ENCODE assay signal across 25 cellular contexts in the genomic region with DNA sequence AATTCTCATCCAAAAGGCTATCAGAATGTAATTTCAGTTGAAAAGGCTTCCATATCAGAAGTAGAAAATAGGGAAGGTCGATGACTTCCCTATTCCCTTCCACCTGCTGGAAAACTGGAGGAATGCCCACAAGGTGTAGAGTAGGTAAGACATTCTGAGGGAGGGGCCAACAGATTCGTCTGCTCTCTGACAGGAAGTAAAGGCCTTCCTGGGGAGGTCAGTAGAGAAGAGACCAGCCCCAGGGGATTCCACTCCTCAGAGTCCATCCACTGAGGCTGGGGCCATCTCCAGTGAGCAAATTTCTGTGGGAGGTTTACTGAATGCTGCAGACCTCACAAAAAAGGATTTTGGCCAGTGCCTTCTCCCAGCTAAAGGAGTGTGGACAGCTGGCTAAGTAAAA. TPM values are rescaled to one million over a fixed set of nuclear protein-coding genes. Genes with fewer than 3 reads are reported as not detected.
DNase-seq lines count a peak whose midpoint lies in the region; ATAC-seq and TF ChIP-seq lines count a peak whose summit lies in the region.
"Had no signal": no experiment of that assay in that cellular context is flagged by ENCODE, and none has a peak within 500 bp of the region (broad histone marks: within the 10 kb centered on the region; RNA-seq: fewer than 3 reads in every experiment).

No MANE protein-coding gene starts in this region.

- no peaks in the 10 kb centered on the region; the same call in 1 of the 2 replicates for H3K36me3 ChIP-seq in GM23338 (ENCODE audit: insufficient read depth)
- no peaks in the 10 kb centered on the region for H3K36me3 ChIP-seq in PC-9 (ENCODE audit: low read depth)
- H3K36me3 ChIP-seq in esophagus muscularis mucosa: no peaks in the 10 kb centered on the region
- no peaks in the 10 kb centered on the region for H3K36me3 ChIP-seq in neuron (ENCODE audit: insufficient read depth, low read length)
- H3K36me3 ChIP-seq in ascending aorta: no peaks in the 10 kb centered on the region
- H3K36me3 ChIP-seq: BE2C; BLaER1 treated with 17β-estradiol and CSF1 and Interleukin-3, amounts not matched to agents 10 nM and 100 nM; HAP-1 had no signal

- H3K4me3 Mint-ChIP-seq in GM23338: no peak overlapping the region
- H3K4me3 Mint-ChIP-seq in CD4-positive, alpha-beta T cell: no peak overlapping the region
- H3K4me3 Mint-ChIP-seq: CD14-positive monocyte; CD4-positive, alpha-beta memory T cell; HFFc6 had no signal

- no peaks in the 10 kb centered on the region for H3K9me2 ChIP-seq in GM23338 (ENCODE audit: insufficient read depth)
- no peaks in the 10 kb centered on the region for H3K9me2 ChIP-seq in PC-9 (ENCODE audit: insufficient read depth)

- H3K27me3 ChIP-seq in GM23338 (ENCODE audit: insufficient read depth): no peaks in the 10 kb centered on the region
- no peaks in the 10 kb centered on the region for H3K27me3 ChIP-seq in PC-9 (ENCODE audit: insufficient read depth, low read depth)
- no peaks in the 10 kb centered on the region for H3K27me3 ChIP-seq in esophagus muscularis mucosa
- no peaks in the 10 kb centered on the region for H3K27me3 ChIP-seq in neuron (ENCODE audit: insufficient read depth, low read length)
- no peaks in the 10 kb centered on the region for H3K27me3 ChIP-seq in CD4-positive, alpha-beta T cell (ENCODE audit: control insufficient read depth, insufficient read depth, low read length)
- H3K27me3 ChIP-seq in ascending aorta: no peaks in the 10 kb centered on the region
- H3K27me3 ChIP-seq: BE2C; BLaER1 treated with 17β-estradiol and CSF1 and Interleukin-3, amounts not matched to agents 10 nM and 100 nM had no signal

- H3K9me3 Mint-ChIP-seq in GM23338: no peaks in the 10 kb centered on the region
- no peaks in the 10 kb centered on the region for H3K9me3 Mint-ChIP-seq in CD4-positive, alpha-beta T cell
- H3K9me3 Mint-ChIP-seq: CD14-positive monocyte; CD4-positive, alpha-beta memory T cell; HFFc6 had no signal

- WGBS in esophagus muscularis mucosa: 51% methylated on average over 2 of the region's 2 CpGs

- H3K36me3 Mint-ChIP-seq in GM23338 (ENCODE audit: low read depth): no peaks in the 10 kb centered on the region
- no peaks in the 10 kb centered on the region for H3K36me3 Mint-ChIP-seq in CD4-positive, alpha-beta T cell (ENCODE audit: low read depth)
- H3K36me3 Mint-ChIP-seq: CD14-positive monocyte; CD4-positive, alpha-beta memory T cell had no signal

- H3K4me3 ChIP-seq in GM23338 (no peak overlapping the region), PC-9 (no peak overlapping the region), esophagus muscularis mucosa (no peak overlapping the region), neuron (ENCODE audit: low read length) (no peak overlapping the region), ascending aorta (no peak overlapping the region)
- H3K4me3 ChIP-seq: BLaER1 treated with 17β-estradiol and CSF1 and Interleukin-3, amounts not matched to agents 10 nM and 100 nM; HAP-1 had no signal

- H3F3A ChIP-seq in GM23338 (replicated peaks; ENCODE audit: low read depth) (no peaks in the 10 kb centered on the region), PC-9 (ENCODE audit: insufficient read depth, low read depth) (no peaks in the 10 kb centered on the region)

- H3K27ac Mint-ChIP-seq in GM23338: no peak overlapping the region
- H3K27ac Mint-ChIP-seq in CD4-positive, alpha-beta T cell: no peak overlapping the region
- H3K27ac Mint-ChIP-seq: CD14-positive monocyte; CD4-positive, alpha-beta memory T cell; HFFc6 had no signal

- BruUV-seq in PC-9 (replicated peaks; lab: Mats Ljungman, UMichigan): no TSS peak

- POLR2A ChIA-PET in PC-9 (lab: Charles Lee; ENCODE audit: unreplicated experiment): no interaction called here
- POLR2A ChIA-PET in CD4-positive, alpha-beta T cell (lab: Charles Lee): no interaction called here

- H3K4me2 ChIP-seq in GM23338 (no peak overlapping the region), PC-9 (no peak overlapping the region)
- H3K4me2 ChIP-seq: BLaER1 treated with 17β-estradiol and CSF1 and Interleukin-3, amounts not matched to agents 10 nM and 100 nM had no signal

- intact Hi-C loops in PC-9 (cut with micrococcal nuclease; ENCODE audit: unreplicated experiment): loop anchor here (10.0 kb wide), 1 partner anchor 357 kb away; the partner anchor contains the start of gene DPY19L1
- intact Hi-C loops in esophagus muscularis mucosa (cut with DNase I): no loop called here
- intact Hi-C loops in CD4-positive, alpha-beta T cell (cut with DNase I, micrococcal nuclease): no loop called here
- intact Hi-C loops in ascending aorta (cut with DNase I): no loop called here

- no peaks in the 10 kb centered on the region for H4K20me1 ChIP-seq in GM23338 (replicated peaks; ENCODE audit: insufficient read depth)
- H4K20me1 ChIP-seq in PC-9 (ENCODE audit: insufficient read depth): no peaks in the 10 kb centered on the region
- H4K20me1 ChIP-seq: BLaER1 treated with 17β-estradiol and CSF1 and Interleukin-3, amounts not matched to agents 10 nM and 100 nM had no signal

- H3K79me2 ChIP-seq in GM23338 (replicated peaks; ENCODE audit: insufficient read depth) (no peaks in the 10 kb centered on the region), PC-9 (ENCODE audit: low read depth) (no peaks in the 10 kb centered on the region)

- no peak for TF ChIP-seq EP300 in esophagus muscularis mucosa (IDR thresholded peaks at IDR 0.05)

- H3K4me1 Mint-ChIP-seq in GM23338: peaks cover 6% of the 10 kb centered on the region; the same call in 2 of the 3 replicates
- no peaks in the 10 kb centered on the region for H3K4me1 Mint-ChIP-seq in CD4-positive, alpha-beta T cell (ENCODE audit: low read depth)
- H3K4me1 Mint-ChIP-seq: CD14-positive monocyte; CD4-positive, alpha-beta memory T cell had no signal

- no peak for ATAC-seq in GM23338
- ATAC-seq in CD4-positive, alpha-beta T cell (ENCODE audit: poor library complexity): no peak

- H3K9me3 ChIP-seq in PC-9 (ENCODE audit: insufficient read depth, low read depth) (no peaks in the 10 kb centered on the region), esophagus muscularis mucosa (no peaks in the 10 kb centered on the region), neuron (ENCODE audit: low read length) (no peaks in the 10 kb centered on the region), ascending aorta (no peaks in the 10 kb centered on the region)
- H3K9me3 ChIP-seq in CD4-positive, alpha-beta T cell (ENCODE audit: control insufficient read depth, low read length): no peaks in the 10 kb centered on the region
- H3K9me3 ChIP-seq: BE2C; BLaER1 treated with 17β-estradiol and CSF1 and Interleukin-3, amounts not matched to agents 10 nM and 100 nM; HAP-1 had no signal

- peak; percentile 11 for DNase-seq in GM23338 (ENCODE audit: low spot score)
- DNase-seq in PC-9: no peak
- peak; percentile 57 for DNase-seq in esophagus muscularis mucosa (ENCODE audit: extremely low spot score)
- DNase-seq in caudate nucleus (lab: John Stamatoyannopoulos, UW): no peak
- DNase-seq in CD4-positive, alpha-beta T cell: no peak
- DNase-seq in activated CD4-positive, alpha-beta T cell treated with anti-CD3 and anti-CD28 coated beads for 48 hours: no peak
- DNase-seq in ascending aorta (ENCODE audit: low spot score in 2 of 2): no peak
- DNase-seq: AML-193; BE2C; Calu3; CD4-positive, alpha-beta memory T cell; COR-L47; DMS53; DMS79 treated with DMSO at 0.1 percent for 48 hours; GF-D8; GOT3; HFFc6 had no signal

- H3K27ac ChIP-seq in GM23338 (ENCODE audit: low read depth) (no peak overlapping the region), PC-9 (no peak overlapping the region), esophagus muscularis mucosa (replicated peaks in 1 of 4) (no peak overlapping the region), caudate nucleus (ENCODE audit: low read depth, low read length) (no peak overlapping the region), ascending aorta (no peak overlapping the region)
- no peak overlapping the region for H3K27ac ChIP-seq in CD4-positive, alpha-beta T cell (ENCODE audit: low read depth, low read length)
- H3K27ac ChIP-seq: 22Rv1; BLaER1 treated with 17β-estradiol and CSF1 and Interleukin-3, amounts not matched to agents 10 nM and 100 nM had no signal

- CTCF ChIA-PET in PC-9 (lab: Charles Lee): no interaction called here
- CTCF ChIA-PET in CD4-positive, alpha-beta T cell (lab: Charles Lee): no interaction called here

- H3K27me3 Mint-ChIP-seq in GM23338 (ENCODE audit: insufficient read depth, low read depth, poor library complexity): peaks cover 2% of the 10 kb centered on the region
- peaks cover 4% of the 10 kb centered on the region for H3K27me3 Mint-ChIP-seq in CD4-positive, alpha-beta T cell
- H3K27me3 Mint-ChIP-seq: CD4-positive, alpha-beta memory T cell had no signal

- no peak overlapping the region; the same call in 1 of the 2 replicates for H2AFZ ChIP-seq in GM23338
- H2AFZ ChIP-seq in PC-9: peak overlapping the region; percentile 20; the same call in 1 of the 2 replicates
- H2AFZ ChIP-seq in neuron (ENCODE audit: low read depth, low read length): peak overlapping the region; percentile 48

- H3K4me1 ChIP-seq in GM23338 (ENCODE audit: insufficient read depth): no peaks in the 10 kb centered on the region
- no peaks in the 10 kb centered on the region for H3K4me1 ChIP-seq in PC-9 (replicated peaks; ENCODE audit: insufficient read depth)
- H3K4me1 ChIP-seq in esophagus muscularis mucosa: no peaks in the 10 kb centered on the region
- peaks cover 16% of the 10 kb centered on the region for H3K4me1 ChIP-seq in neuron (ENCODE audit: insufficient read depth, low read length)
- H3K4me1 ChIP-seq in ascending aorta: no peaks in the 10 kb centered on the region
- H3K4me1 ChIP-seq: BE2C; BLaER1 treated with 17β-estradiol and CSF1 and Interleukin-3, amounts not matched to agents 10 nM and 100 nM; HAP-1 had no signal

- TF ChIP-seq POLR2A in esophagus muscularis mucosa (IDR thresholded peaks at IDR 0.05; ENCODE audit: low read depth): no peak

- TF ChIP-seq CTCF in GM23338 (conservative IDR thresholded peaks at IDR 0.05; ENCODE audit: low read depth in 2 of 2) (no peak), PC-9 (conservative IDR thresholded peaks at IDR 0.05) (no peak), esophagus muscularis mucosa (IDR thresholded peaks at IDR 0.05) (no peak), ascending aorta (IDR thresholded peaks at IDR 0.05) (no peak)
- no peak for TF ChIP-seq CTCF in CD4-positive, alpha-beta T cell (IDR thresholded peaks at IDR 0.05)

RNA-seq across cellular contexts. Expression of gene NPSR1, which starts 19.5 kb away (rescaled TPM):
- total RNA-seq in GM23338 (2014; rRNA removed; shearing (Covaris generic)): not detected in 2 replicates
- polyA plus RNA-seq in GM23338 (2016; fragmentation: Nextera tagmentation; extraction: Ambion mirVana): not detected in 2 replicates
- total RNA-seq in PC-9 (2021) (not detected in 2 replicates), esophagus muscularis mucosa (not detected), ascending aorta (not detected)
- not detected for total RNA-seq in CD4-positive, alpha-beta T cell
- total RNA-seq: Calu3; CD4-positive, alpha-beta memory T cell; Daoy; G401; HFFc6 had no signal
- polyA plus RNA-seq: AG04450; CD14-positive monocyte; CD4-positive, alpha-beta memory T cell had no signal

Comparison
In these comparisons a context has a peak if more than half of its experiments do, and no peak if none do; other contexts are left out.
1. DNase-seq: peak in GM23338 (single experiment) and esophagus muscularis mucosa (single experiment); none in PC-9 (0 of 2), caudate nucleus (0 of 61), CD4-positive, alpha-beta T cell (0 of 10), activated CD4-positive, alpha-beta T cell treated with anti-CD3 and anti-CD28 coated beads for 48 hours (single experiment) and ascending aorta (0 of 2).